In genomic region chr7:43674559-43675436, GRCh38 we compare ENCODE assay signal across 10 cellular contexts. TPM values are rescaled to one million over a fixed set of nuclear protein-coding genes. Genes with fewer than 3 reads are reported as not detected.
A peak's percentile ranks its signal among the peaks of the same experiment; 100 is the strongest.
DNase-seq lines count a peak whose midpoint lies in the region; ATAC-seq and TF ChIP-seq lines count a peak whose summit lies in the region.
"Had no signal": no experiment of that assay in that cellular context is flagged by ENCODE, and none has a peak within 500 bp of the region (broad histone marks: within the 10 kb centered on the region; RNA-seq: fewer than 3 reads in every experiment).

No MANE protein-coding gene starts in this region.

- H3K36me3 Mint-ChIP-seq in Calu3 (ENCODE audit: insufficient read depth, unreplicated experiment) (peaks cover 33% of the 10 kb centered on the region), nephron progenitor cell (ENCODE audit: low read depth) (peaks cover 82% of the 10 kb centered on the region)

- H3K27ac Mint-ChIP-seq in Calu3 (ENCODE audit: unreplicated experiment) (peak overlapping the region; percentile 98), nephron progenitor cell (no peak overlapping the region)

- ATAC-seq in GM21786 (IDR thresholded peaks at IDR 0.05; ENCODE audit: unreplicated experiment): no peak

- H3K4me3 Mint-ChIP-seq in Calu3 (ENCODE audit: low read depth, unreplicated experiment) (peak overlapping the region; percentile 34), nephron progenitor cell (no peak overlapping the region)

- intact Hi-C loops in Calu3 (cut with micrococcal nuclease; ENCODE audit: unreplicated experiment): loop anchor here (1.0 to 2.0 kb wide), 2 partner anchors 15 to 26 kb away; no protein-coding TSS in a partner anchor

- BruUV-seq in Calu3 (replicated peaks; lab: Mats Ljungman, UMichigan): TSS peak; percentile 84

- no peak for TF ChIP-seq POLR2A in erythroblast (IDR thresholded peaks at IDR 0.05; ENCODE audit: low read length)

- TF ChIP-seq CTCF in Calu3 (IDR thresholded peaks at IDR 0.05; ENCODE audit: unreplicated experiment) (no peak), nephron progenitor cell (IDR thresholded peaks at IDR 0.05) (no peak)

- CTCF ChIA-PET in Calu3 (lab: Charles Lee): interaction anchor here (0.8 to 2.3 kb wide), 3 partner anchors 25 to 92 kb away, joined by 3 to 7 read pairs (median 4); partner anchors contain the start of gene STK17A

- peaks cover 14% of the 10 kb centered on the region for H3K9me3 Mint-ChIP-seq in Calu3 (ENCODE audit: low read depth, unreplicated experiment)
- peaks cover 83% of the 10 kb centered on the region for H3K9me3 Mint-ChIP-seq in nephron progenitor cell

- H3K27me3 Mint-ChIP-seq in Calu3 (ENCODE audit: unreplicated experiment) (no peaks in the 10 kb centered on the region), nephron progenitor cell (ENCODE audit: low read depth, poor library complexity) (no peaks in the 10 kb centered on the region)

- H3K4me1 Mint-ChIP-seq in Calu3 (ENCODE audit: low read depth, unreplicated experiment): peaks cover 44% of the 10 kb centered on the region
- no peaks in the 10 kb centered on the region for H3K4me1 Mint-ChIP-seq in nephron progenitor cell

- DNase-seq in Calu3: peak; percentile 40
- peak; percentile 82 for DNase-seq in NCI-H460 (ENCODE audit: extremely low read depth, low read depth)
- DNase-seq in erythroblast (lab: John Stamatoyannopoulos, UW): peak; percentile 48 to 63
- DNase-seq in non-pigmented ciliary epithelial cell (ENCODE audit: low read depth): peak; percentile 68
- DNase-seq in NCI-H1417 (lab: John Stamatoyannopoulos, UW): no peak
- no peak for DNase-seq in nephron progenitor cell
- DNase-seq in NCI-H2107 treated with DMSO at 0.1 percent for 48 hours (lab: John Stamatoyannopoulos, UW; ENCODE audit: unreplicated experiment): no peak
- DNase-seq: activated CD4-positive, CD25-positive, alpha-beta regulatory T cell; NCI-H1930 had no signal

RNA-seq across cellular contexts. Expression of gene COA1, which starts 54.5 kb away (rescaled TPM):
- 101 and 109 TPM in 2 replicates for total RNA-seq in Calu3 (2022)
- 141 and 171 TPM in 2 replicates for total RNA-seq in NCI-H460 (2014; rRNA removed; shearing (Covaris generic))
- polyA plus RNA-seq in NCI-H460 (2014; cell fraction: nucleus; rRNA removed): 117 and 167 TPM in 2 replicates

Comparison
In these comparisons a context has a peak if more than half of its experiments do, and no peak if none do; other contexts are left out.
1. DNase-seq: peak in Calu3 (single experiment), NCI-H460 (single experiment), erythroblast (2 of 2) and non-pigmented ciliary epithelial cell (single experiment); none in NCI-H1417 (0 of 3), nephron progenitor cell (single experiment) and NCI-H2107 treated with DMSO at 0.1 percent for 48 hours (single experiment).